Comparison of ENCODE assay signal across 1 cellular context in genomic region chr11:12876988-12877387, GRCh38.
TF ChIP-seq lines count a peak whose summit lies in the region.

No MANE protein-coding gene starts in this region.

TF ChIP-seq in K562, 482 proteins besides CTCF, POLR2A, EP300 and RAD21 (continued from another document and continues in another):
- peak; percentile 40; the same call in 1 of the 2 replicates for TF ChIP-seq TEAD4 (IDR thresholded peaks at IDR 0.05; ENCODE audit: low read length)
- no peak for TF ChIP-seq TEAD4 (CRISPR knock-in tag; IDR thresholded peaks at IDR 0.05; ENCODE audit: borderline replicate concordance)
- no peak for TF ChIP-seq SP1 (CRISPR knock-in tag; IDR thresholded peaks at IDR 0.05)
- TF ChIP-seq ZHX1 (conservative IDR thresholded peaks at IDR 0.05; ENCODE audit: low read length): no peak
- peak in 1 of 2 experiments; percentile 69; a peak in 2 of 4 replicates for TF ChIP-seq RCOR1 (IDR thresholded peaks at IDR 0.05; ENCODE audit: borderline replicate concordance in 1 of 2, low read depth in 2 of 2, low read length in 2 of 2)
- TF ChIP-seq ZNF740 (CRISPR knock-in tag; IDR thresholded peaks at IDR 0.05): no peak
- TF ChIP-seq ZNF740 (tag; IDR thresholded peaks at IDR 0.05): no peak
- TF ChIP-seq DPF2 (IDR thresholded peaks at IDR 0.05): peak; percentile 77
- TF ChIP-seq ZNF23 (CRISPR knock-in tag; IDR thresholded peaks at IDR 0.05): no peak
- TF ChIP-seq ERF (CRISPR knock-in tag; IDR thresholded peaks at IDR 0.05): no peak
- no peak for TF ChIP-seq ZNF764 (CRISPR knock-in tag; IDR thresholded peaks at IDR 0.05; ENCODE audit: low read depth)
- no peak for TF ChIP-seq CEBPG (CRISPR knock-in tag; IDR thresholded peaks at IDR 0.05)
- no peak for TF ChIP-seq CEBPG (tag; conservative IDR thresholded peaks at IDR 0.05 in 1 of 2, IDR thresholded peaks at IDR 0.05 in 1 of 2)
- TF ChIP-seq ZNF143 (CRISPR knock-in tag; IDR thresholded peaks at IDR 0.05): no peak
- no peak for TF ChIP-seq CBFA2T3 (IDR thresholded peaks at IDR 0.05)
- no peak for TF ChIP-seq SNIP1 (IDR thresholded peaks at IDR 0.05; ENCODE audit: low read depth)
- TF ChIP-seq EHMT2 (IDR thresholded peaks at IDR 0.05): no peak
- no peak for TF ChIP-seq ETS2 (tag; IDR thresholded peaks at IDR 0.05; ENCODE audit: borderline replicate concordance, poor library complexity, severe bottlenecking)
- TF ChIP-seq ZNF3 (CRISPR knock-in tag; IDR thresholded peaks at IDR 0.05): no peak
- TF ChIP-seq ZBTB43 (CRISPR knock-in tag; IDR thresholded peaks at IDR 0.05): no peak
- no peak for TF ChIP-seq LEF1 (IDR thresholded peaks at IDR 0.05)
- TF ChIP-seq STAT6 (CRISPR knock-in tag; IDR thresholded peaks at IDR 0.05): no peak
- TF ChIP-seq ZNF239 (CRISPR knock-in tag; IDR thresholded peaks at IDR 0.05): no peak
- no peak for TF ChIP-seq GTF2E2 (tag; IDR thresholded peaks at IDR 0.05)
- TF ChIP-seq ELK1 (CRISPR knock-in tag; IDR thresholded peaks at IDR 0.05): no peak
- TF ChIP-seq NFIC (IDR thresholded peaks at IDR 0.05): no peak
- no peak for TF ChIP-seq IRF9 (tag; IDR thresholded peaks at IDR 0.05)
- no peak for TF ChIP-seq GTF2A2 (tag; IDR thresholded peaks at IDR 0.05)
- no peak for TF ChIP-seq FOXO4 (CRISPR knock-in tag; IDR thresholded peaks at IDR 0.05)
- no peak for TF ChIP-seq KAT2B (IDR thresholded peaks at IDR 0.05; ENCODE audit: low read depth, low read length)
- TF ChIP-seq XRCC4 (IDR thresholded peaks at IDR 0.05; ENCODE audit: extremely low read depth, insufficient read depth, insufficient read length): no peak
- TF ChIP-seq SMAD3 (CRISPR knock-in tag; conservative IDR thresholded peaks at IDR 0.05): 0 out of 2 replicates have a peak, but pooled peaks have one; percentile 8
- TF ChIP-seq THAP7 (CRISPR knock-in tag; IDR thresholded peaks at IDR 0.05): no peak
- TF ChIP-seq TEAD2 (tag; IDR thresholded peaks at IDR 0.05): no peak
- no peak for TF ChIP-seq DIDO1 (tag; IDR thresholded peaks at IDR 0.05; ENCODE audit: low read depth)
- TF ChIP-seq MTA2 (IDR thresholded peaks at IDR 0.05; ENCODE audit: low read depth): no peak
- no peak for TF ChIP-seq ZNF518B (CRISPR knock-in tag; IDR thresholded peaks at IDR 0.05)
- no peak for TF ChIP-seq DLX4 (CRISPR knock-in tag; IDR thresholded peaks at IDR 0.05)
- no peak for TF ChIP-seq RBM25 (IDR thresholded peaks at IDR 0.05; ENCODE audit: low read depth, low read length, severe bottlenecking)
- no peak for TF ChIP-seq BRF2 (IDR thresholded peaks at IDR 0.05; ENCODE audit: borderline replicate concordance, insufficient read depth, insufficient read length)
- no peak for TF ChIP-seq ZNF232 (CRISPR knock-in tag; IDR thresholded peaks at IDR 0.05)
- no peak for TF ChIP-seq NCOA1 (IDR thresholded peaks at IDR 0.05; ENCODE audit: low read depth)
- no peak for TF ChIP-seq ZNF695 (CRISPR knock-in tag; IDR thresholded peaks at IDR 0.05)
- no peak for TF ChIP-seq HDGF (IDR thresholded peaks at IDR 0.05)
- TF ChIP-seq ZFX (CRISPR knock-in tag; IDR thresholded peaks at IDR 0.05): no peak; the same call in 1 of the 2 replicates
- no peak for TF ChIP-seq HMG20B (CRISPR knock-in tag; IDR thresholded peaks at IDR 0.05)
- no peak for TF ChIP-seq ZNF197 (CRISPR knock-in tag; IDR thresholded peaks at IDR 0.05; ENCODE audit: low read depth)
- no peak for TF ChIP-seq SPI1 (IDR thresholded peaks at IDR 0.05; ENCODE audit: borderline replicate concordance, low read depth, low read length)
- no peak for TF ChIP-seq ZNF311 (CRISPR knock-in tag; IDR thresholded peaks at IDR 0.05)
- no peak for TF ChIP-seq EZH2 (IDR thresholded peaks at IDR 0.05; ENCODE audit: borderline replicate concordance, low read depth, low read length)
- TF ChIP-seq RBM22 (IDR thresholded peaks at IDR 0.05; ENCODE audit: low read depth, low read length, poor library complexity, severe bottlenecking): no peak
- no peak for TF ChIP-seq MXI1 (IDR thresholded peaks at IDR 0.05; ENCODE audit: low read depth, low read length)
- no peak for TF ChIP-seq TGIF2 (CRISPR knock-in tag; IDR thresholded peaks at IDR 0.05)
- no peak for TF ChIP-seq BCL6 (CRISPR knock-in tag; IDR thresholded peaks at IDR 0.05)
- no peak for TF ChIP-seq CSDE1 (IDR thresholded peaks at IDR 0.05)
- no peak for TF ChIP-seq SIX5 (IDR thresholded peaks at IDR 0.05; ENCODE audit: borderline replicate concordance in 1 of 2, insufficient read depth in 1 of 2, low read depth in 1 of 2, low read length in 2 of 2)
